23 cellular contexts compared by ENCODE assay signal in the genomic region with DNA sequence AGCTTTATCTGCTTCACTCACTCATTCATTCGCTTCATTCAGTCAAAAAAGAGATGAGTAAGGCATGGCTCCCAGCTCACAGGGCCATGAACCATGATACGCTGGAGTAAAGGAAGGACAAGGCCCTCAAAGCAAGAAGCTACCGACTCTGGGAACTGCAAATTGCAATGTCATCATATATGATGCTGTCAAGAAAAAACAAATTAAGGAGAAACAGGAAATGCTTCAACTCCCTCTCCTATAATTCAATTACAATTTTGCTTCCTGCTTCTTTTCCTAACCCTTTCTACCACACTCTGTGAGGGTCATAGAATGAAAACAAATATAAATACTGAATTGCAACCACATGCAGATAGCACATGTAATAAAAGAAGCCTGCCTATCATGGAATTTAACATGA.
DNase-seq lines count a peak whose midpoint lies in the region; ATAC-seq, FAIRE-seq and TF ChIP-seq lines count a peak whose summit lies in the region.
"Had no signal": no experiment of that assay in that cellular context is flagged by ENCODE, and none has a peak within 500 bp of the region (broad histone marks: within the 10 kb centered on the region; RNA-seq: fewer than 3 reads in every experiment).

No MANE protein-coding gene starts in this region.

- CTCF ChIA-PET in IMR-90 (lab: Yijun Ruan, JAX): no interaction called here
- CTCF ChIA-PET in H1 (lab: Charles Lee; ENCODE audit: partially characterized antibody): interaction anchor here (0.5 to 1.3 kb wide), 2 partner anchors 139 to 174 kb away, joined by 3 read pairs; no protein-coding TSS in a partner anchor

- H3K79me2 ChIP-seq in H1 (ENCODE audit: control insufficient read depth in 1 of 2, insufficient read depth in 2 of 2, low read length in 2 of 2): no peaks in the 10 kb centered on the region

- H3K9me3 ChIP-seq in IMR-90 (ENCODE audit: control insufficient read depth, insufficient read depth, low read length) (peaks cover 15% of the 10 kb centered on the region), H1 (ENCODE audit: insufficient read depth in 2 of 2, low read depth in 1 of 2, low read length in 1 of 2) (no peaks in the 10 kb centered on the region)

- peak; percentile 34 for DNase-seq in DMS153 (lab: John Stamatoyannopoulos, UW)
- no peak for DNase-seq in DMS153 treated with DMSO at 0.1 percent for 48 hours (lab: John Stamatoyannopoulos, UW; ENCODE audit: unreplicated experiment)
- no peak for DNase-seq in IMR-90
- no peak for DNase-seq in H1 (ENCODE audit: low read depth in 1 of 2, low spot score in 2 of 2)
- peak; percentile 32 for DNase-seq in smooth muscle cell of the brain vasculature (ENCODE audit: low read depth, low spot score)
- DNase-seq in ecto neural progenitor cell (ENCODE audit: low spot score): no peak
- DNase-seq: Calu3, DMS53, GOT3, KG1, MM.1S, NCI-H1048, NCI-H1417, NCI-H1694, NCI-H2029 treated with DMSO at 0.1 percent for 48 hours, NCI-H526 treated with DMSO at 0.1 percent for 48 hours, SHP77 had no signal

- no peak for FAIRE-seq in H1 (lab: Jason Lieb, UNC)
- FAIRE-seq: G401.6 had no signal

- H3K4me3 ChIP-seq in IMR-90 (ENCODE audit: insufficient read depth, low read depth, low read length): no peak overlapping the region
- H3K4me3 ChIP-seq in H1 (ENCODE audit: extremely low read depth in 1 of 4, insufficient read depth in 2 of 4, low read depth in 3 of 4, low read length in 4 of 4): no peak overlapping the region

- H3K23ac ChIP-seq in IMR-90 (ENCODE audit: low read depth, low read length) (no peak overlapping the region), H1 (ENCODE audit: insufficient read length) (no peak overlapping the region)

- no peaks in the 10 kb centered on the region for H3K27me3 ChIP-seq in IMR-90 (ENCODE audit: control insufficient read depth, insufficient read depth, low read length)
- no peaks in the 10 kb centered on the region for H3K27me3 ChIP-seq in H1 (replicated peaks in 1 of 4; ENCODE audit: control insufficient read depth in 3 of 4, extremely low read depth in 1 of 4, insufficient read depth in 3 of 4, low read length in 3 of 4)

- no peaks in the 10 kb centered on the region for H3K79me1 ChIP-seq in IMR-90 (ENCODE audit: low read depth in 1 of 2, low read length in 2 of 2)
- no peaks in the 10 kb centered on the region for H3K79me1 ChIP-seq in H1 (ENCODE audit: low read depth, low read length)

- H4K20me1 ChIP-seq in IMR-90 (ENCODE audit: insufficient read depth, low read length) (no peaks in the 10 kb centered on the region), H1 (replicated peaks in 1 of 2; ENCODE audit: control insufficient read depth in 1 of 2, insufficient read depth in 2 of 2, low read length in 2 of 2) (no peaks in the 10 kb centered on the region)

- H2BK20ac ChIP-seq in IMR-90 (ENCODE audit: low read depth, low read length): no peak overlapping the region
- no peak overlapping the region for H2BK20ac ChIP-seq in H1 (ENCODE audit: low read length)

- H3K36me3 ChIP-seq in IMR-90 (ENCODE audit: control insufficient read depth, insufficient read depth, low read length) (no peaks in the 10 kb centered on the region), H1 (ENCODE audit: control insufficient read depth in 2 of 4, insufficient read depth in 4 of 4, low read length in 3 of 4) (no peaks in the 10 kb centered on the region)

- H4K8ac ChIP-seq in IMR-90 (ENCODE audit: low read depth in 2 of 2, low read length in 2 of 2) (no peak overlapping the region), H1 (ENCODE audit: extremely low read depth, insufficient read depth, low read length) (no peak overlapping the region)

- no peak overlapping the region for H3K27ac ChIP-seq in IMR-90 (ENCODE audit: insufficient read depth, low read length)
- H3K27ac ChIP-seq in H1 (ENCODE audit: low read depth, low read length): no peak overlapping the region
- H3K27ac ChIP-seq: 22Rv1, RWPE1 had no signal

- H2AFZ ChIP-seq in IMR-90 (replicated peaks; ENCODE audit: low read length, poor library complexity): no peak overlapping the region
- 0 out of 2 replicates have a peak overlapping the region, but pooled peaks have one; percentile 16 for H2AFZ ChIP-seq in H1 (ENCODE audit: low read length)

- dilution Hi-C loops in IMR-90 (cut with HindIII; ENCODE audit: low sequenced_read_pairs, unreplicated experiment): no loop called here

- in situ Hi-C loops in IMR-90 (cut with MboI; ENCODE audit: low sequenced_read_pairs): no loop called here

- H3K14ac ChIP-seq in IMR-90 (replicated peaks; ENCODE audit: low read depth, low read length) (no peak overlapping the region), H1 (ENCODE audit: insufficient read length) (no peak overlapping the region)

- H2BK120ac ChIP-seq in IMR-90 (ENCODE audit: low read depth, low read length) (no peak overlapping the region), H1 (replicated peaks; ENCODE audit: low read depth, low read length) (no peak overlapping the region)

- ATAC-seq in IMR-90 (ENCODE audit: low read depth) (no peak), GM19328 (IDR thresholded peaks at IDR 0.05; ENCODE audit: unreplicated experiment) (no peak), GM21737 (IDR thresholded peaks at IDR 0.05; ENCODE audit: unreplicated experiment) (no peak)
- ATAC-seq: HCT116 had no signal

- H3K4me2 ChIP-seq in IMR-90 (ENCODE audit: low read depth, low read length) (no peak overlapping the region), H1 (ENCODE audit: insufficient read depth in 1 of 2, low read depth in 2 of 2, low read length in 2 of 2) (no peak overlapping the region)

- H3K4me1 ChIP-seq in IMR-90 (ENCODE audit: control insufficient read depth, insufficient read depth, low read length) (no peaks in the 10 kb centered on the region), H1 (replicated peaks in 1 of 4; ENCODE audit: control insufficient read depth in 3 of 4, insufficient read depth in 4 of 4, low read length in 3 of 4) (0 out of 7 replicates have a peak, but pooled peaks cover 0 to 2% (median 0%) of the 10 kb centered on the region in 4 experiments)

- BruUV-seq in IMR-90 (replicated peaks; lab: Mats Ljungman, UMichigan): no TSS peak

- TF ChIP-seq CTCF in IMR-90 (conservative IDR thresholded peaks at IDR 0.05; ENCODE audit: low read depth, low read length): no peak
- no peak for TF ChIP-seq CTCF in H1 (IDR thresholded peaks at IDR 0.05; ENCODE audit: control extremely low read depth in 1 of 3, insufficient read depth in 1 of 3, low read depth in 1 of 3, low read length in 3 of 3)

- TF ChIP-seq EP300 in H1 (IDR thresholded peaks at IDR 0.05; ENCODE audit: borderline replicate concordance in 1 of 2, low read depth in 2 of 2, low read length in 2 of 2): no peak

- no peak overlapping the region for H2AK9ac ChIP-seq in IMR-90 (replicated peaks; ENCODE audit: low read depth, low read length, poor library complexity)

- no peak overlapping the region for H3K4ac ChIP-seq in IMR-90 (ENCODE audit: low read depth, low read length)
- no peak overlapping the region for H3K4ac ChIP-seq in H1 (replicated peaks; ENCODE audit: insufficient read length, low read depth, low read length)

- H3K9me1 ChIP-seq in IMR-90 (ENCODE audit: insufficient read depth, low read length): no peaks in the 10 kb centered on the region

- H2BK5ac ChIP-seq in IMR-90 (ENCODE audit: low read depth, low read length, poor library complexity, severe bottlenecking) (no peak overlapping the region), H1 (ENCODE audit: low read depth, low read length) (no peak overlapping the region)

- no peak overlapping the region for H4K91ac ChIP-seq in IMR-90 (ENCODE audit: insufficient read depth, low read depth, low read length)
- H4K91ac ChIP-seq in H1 (replicated peaks; ENCODE audit: insufficient read length, low read length): no peak overlapping the region

- H2BK15ac ChIP-seq in IMR-90 (ENCODE audit: low read depth, low read length) (no peak overlapping the region), H1 (ENCODE audit: low read length) (no peak overlapping the region)

- no CpG with 5 or more reads among the region's 3 CpGs for WGBS in IMR-90 (ENCODE audit: extremely low coverage in 2 of 2, insufficient read length in 1 of 2), 2 experiments
- WGBS in H1 (ENCODE audit: extremely low coverage in 1 of 2, insufficient coverage in 1 of 2, insufficient read length in 1 of 2, insufficient replicate concordance in 2 of 2, low coverage in 1 of 2, low lambda C conversion rate in 2 of 2, missing lambda C conversion rate in 1 of 2), 2 experiments: 91% methylated on average over 3 of the region's 3 CpGs; no CpG with 5 or more reads in 1 of the 2 experiments

- no peak overlapping the region for H3K9ac ChIP-seq in IMR-90 (ENCODE audit: low read depth, low read length)
- H3K9ac ChIP-seq in H1 (replicated peaks in 1 of 4; ENCODE audit: extremely low read depth in 1 of 4, low read depth in 3 of 4, low read length in 3 of 4): no peak overlapping the region

- H4K5ac ChIP-seq in IMR-90 (ENCODE audit: low read depth, low read length) (no peak overlapping the region), H1 (ENCODE audit: insufficient read length, low read depth, low read length) (no peak overlapping the region)

- TF ChIP-seq RAD21 in IMR-90 (IDR thresholded peaks at IDR 0.05; ENCODE audit: low read length): no peak
- TF ChIP-seq RAD21 in H1 (IDR thresholded peaks at IDR 0.05 in 1 of 2, conservative IDR thresholded peaks at IDR 0.05 in 1 of 2; ENCODE audit: low read depth in 2 of 2, low read length in 2 of 2): no peak

- H2AK5ac ChIP-seq in IMR-90 (ENCODE audit: low read depth, low read length) (no peak overlapping the region), H1 (ENCODE audit: low read depth, low read length) (no peak overlapping the region)

- intact Hi-C loops in IMR-90 (cut with micrococcal nuclease): no loop called here

- H3K18ac ChIP-seq in IMR-90 (ENCODE audit: low read depth, low read length): no peak overlapping the region
- no peak overlapping the region for H3K18ac ChIP-seq in H1 (ENCODE audit: extremely low read depth, low read length)

- POLR2A ChIA-PET in IMR-90 (lab: Charles Lee; ENCODE audit: unreplicated experiment) (no interaction called here), H1 (lab: Charles Lee; ENCODE audit: partially characterized antibody) (no interaction called here)

- no peak overlapping the region; the same call in 1 of the 2 replicates for H2BK12ac ChIP-seq in H1 (ENCODE audit: low read depth, low read length)

- H3K56ac ChIP-seq in IMR-90 (ENCODE audit: extremely low read depth, insufficient read depth, low read length): no peak overlapping the region
- H3K56ac ChIP-seq in H1 (replicated peaks; ENCODE audit: insufficient read length, low read depth, low read length): no peak overlapping the region

- TF ChIP-seq POLR2A in IMR-90 (IDR thresholded peaks at IDR 0.05; ENCODE audit: low read depth, low read length) (no peak), H1 (IDR thresholded peaks at IDR 0.05; ENCODE audit: control extremely low read depth in 1 of 2, low read depth in 2 of 2, low read length in 2 of 2) (no peak)

- H3K23me2 ChIP-seq in H1 (ENCODE audit: low read depth, low read length): no peaks in the 10 kb centered on the region

TF ChIP-seq in IMR-90, 13 proteins besides CTCF, POLR2A, EP300 and RAD21 (continues in another document):
- TF ChIP-seq MAZ (IDR thresholded peaks at IDR 0.05; ENCODE audit: borderline replicate concordance, low read depth, low read length) (no peak), MAFK (IDR thresholded peaks at IDR 0.05; ENCODE audit: low read depth, low read length) (peak; percentile 78)

TF ChIP-seq in H1, 55 proteins besides CTCF, POLR2A, EP300 and RAD21:
- no peak for TF ChIP-seq TBP (IDR thresholded peaks at IDR 0.05; ENCODE audit: low read depth, low read length)
TF ChIP-seq in H1: peak in this region for 0.

Comparison
In these comparisons a context has a peak if more than half of its experiments do, and no peak if none do; other contexts are left out.
1. DNase-seq: peak in DMS153 (single experiment) and smooth muscle cell of the brain vasculature (single experiment); none in DMS153 treated with DMSO at 0.1 percent for 48 hours (single experiment), IMR-90 (single experiment), H1 (0 of 2) and ecto neural progenitor cell (single experiment).